Comparison of ENCODE assay signal across 28 cellular contexts in genomic region chr1:147062951-147063350, GRCh38.
"Had no signal": no experiment of that assay in that cellular context is flagged by ENCODE, and none has a peak within 500 bp of the region (broad histone marks: within the 10 kb centered on the region; RNA-seq: fewer than 3 reads in every experiment).

No MANE protein-coding gene starts in this region.

- H3K4me3 ChIP-seq: ascending aorta, breast epithelium, cardiac muscle cell, colonic mucosa, heart left ventricle had no signal

- H3K27me3 ChIP-seq: ascending aorta, breast epithelium, cardiac muscle cell, colonic mucosa had no signal

- ATAC-seq: activated CD4-positive, alpha-beta T cell treated with anti-CD3 and anti-CD28 coated beads for 36 hours; activated CD8-positive, alpha-beta memory T cell treated with anti-CD3 and anti-CD28 coated beads, Interleukin-2, amount 10 ng/mL, durations not matched to agents 7 days and 5 days; activated CD8-positive, alpha-beta T cell treated with anti-CD3 and anti-CD28 coated beads, Interleukin-2, amount 10 ng/mL, durations not matched to agents 7 days and 5 days; activated naive CD8-positive, alpha-beta T cell treated with anti-CD3 and anti-CD28 coated beads, Interleukin-2, amount 50 U/mL, for 24 hours; esophagus mucosa; heart left ventricle; T-helper 17 cell had no signal

- H3K9me3 ChIP-seq: ascending aorta, colonic mucosa had no signal

- DNase-seq: activated CD4-positive, alpha-beta memory T cell treated with anti-CD3 and anti-CD28 coated beads for 36 hours; activated CD4-positive, alpha-beta T cell treated with anti-CD3 and anti-CD28 coated beads for 36 hours; activated CD4-positive, alpha-beta T cell treated with anti-CD3 and anti-CD28 coated beads, Interleukin-2, amount 10 ng/mL, durations not matched to agents 24 days and 14 days; activated CD4-positive, CD25-positive, alpha-beta regulatory T cell; activated CD4-positive, CD25-positive, alpha-beta regulatory T cell treated with anti-CD3 and anti-CD28 coated beads, Interleukin-2, amount 50 U/mL, for 72 hours; activated CD8-positive, alpha-beta memory T cell treated with anti-CD3 and anti-CD28 coated beads, Interleukin-2, amount 10 ng/mL, durations not matched to agents 7 days and 5 days; activated CD8-positive, alpha-beta memory T cell treated with anti-CD3 and anti-CD28 coated beads, Interleukin-2, amount 50 U/mL, for 4 hours; activated CD8-positive, alpha-beta T cell treated with anti-CD3 and anti-CD28 coated beads, Interleukin-2, amount 10 ng/mL, durations not matched to agents 7 days and 5 days; activated effector memory CD4-positive, alpha-beta T cell treated with anti-CD3 and anti-CD28 coated beads, Interleukin-2, amount 50 U/mL, for 16 hours; activated naive CD4-positive, alpha-beta T cell treated with anti-CD3 and anti-CD28 coated beads for 36 hours; activated naive CD8-positive, alpha-beta T cell treated with anti-CD3 and anti-CD28 coated beads for 36 hours; activated naive CD8-positive, alpha-beta T cell treated with anti-CD3 and anti-CD28 coated beads, Interleukin-2, amount 50 U/mL, for 24 hours; activated T-cell treated with anti-CD3 and anti-CD28 coated beads, Interleukin-2, amount 50 U/mL, for 1 hour; activated T-cell treated with anti-CD3 and anti-CD28 coated beads, Interleukin-2, amount 50 U/mL, for 48 hours; central memory CD4-positive, alpha-beta T cell; cerebellar nuclear complex; colonic mucosa; effector CD8-positive, alpha-beta T cell; foreskin melanocyte; heart left ventricle; hypothalamus; T-helper 1 cell; T-helper 17 cell; T1000 had no signal

- H3K27ac ChIP-seq: ascending aorta, breast epithelium, cardiac muscle cell, colonic mucosa, heart left ventricle had no signal

- H3K4me1 ChIP-seq: ascending aorta, breast epithelium, colonic mucosa, heart left ventricle had no signal

- H3K36me3 ChIP-seq: ascending aorta, breast epithelium, cardiac muscle cell, colonic mucosa, heart left ventricle had no signal
